In the genomic region with DNA sequence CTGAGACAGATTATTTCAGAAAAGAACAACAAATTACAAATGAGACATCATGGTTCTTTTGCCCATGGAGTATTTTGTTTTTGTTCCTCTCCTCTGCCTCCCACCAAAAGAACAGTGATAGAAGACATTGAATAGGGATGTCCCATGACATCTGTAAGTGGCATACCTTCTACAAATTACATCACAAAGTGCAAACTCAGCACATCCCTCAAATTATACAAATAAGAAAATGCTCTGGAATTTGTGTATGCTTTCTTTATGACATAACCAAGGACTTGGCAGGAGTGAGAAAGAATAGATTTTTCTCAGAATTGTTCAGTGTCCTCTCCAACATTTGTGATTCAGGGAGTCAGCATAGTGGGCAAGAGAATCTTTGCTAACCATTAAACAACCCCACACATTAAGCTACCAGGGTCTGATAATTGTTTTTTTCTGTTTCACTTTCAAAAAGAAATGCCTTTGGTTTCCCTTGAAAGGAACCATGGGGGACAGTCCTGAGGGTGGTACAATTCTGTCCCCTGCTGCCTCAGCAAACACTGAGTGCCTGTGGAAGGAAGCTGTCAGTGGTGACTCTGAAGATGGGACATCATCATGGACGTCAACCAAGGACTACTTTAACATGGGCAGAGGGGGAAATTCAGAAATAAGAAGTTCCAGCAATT, we compare ENCODE assay signal across 34 cellular contexts.
"Had no signal": no experiment of that assay in that cellular context is flagged by ENCODE, and none has a peak within 500 bp of the region (broad histone marks: within the 10 kb centered on the region; RNA-seq: fewer than 3 reads in every experiment).

No MANE protein-coding gene starts in this region.

- H3K4me3 Mint-ChIP-seq: activated CD4-positive, alpha-beta memory T cell treated with anti-CD3 and anti-CD28 coated beads, Interleukin-2, amount 10 ng/mL, durations not matched to agents 7 days and 5 days; activated CD8-positive, alpha-beta memory T cell treated with anti-CD3 and anti-CD28 coated beads, Interleukin-2, amount 10 ng/mL, durations not matched to agents 7 days and 5 days; activated naive CD4-positive, alpha-beta T cell treated with anti-CD3 and anti-CD28 coated beads, Interleukin-2, amount 50 U/mL, for 24 hours; activated naive CD8-positive, alpha-beta T cell treated with anti-CD3 and anti-CD28 coated beads, Interleukin-2, amount 10 ng/mL, durations not matched to agents 7 days and 5 days; central memory CD8-positive, alpha-beta T cell had no signal

- H3K36me3 Mint-ChIP-seq: activated CD8-positive, alpha-beta memory T cell treated with anti-CD3 and anti-CD28 coated beads, Interleukin-2, amount 10 ng/mL, durations not matched to agents 7 days and 5 days; activated naive CD4-positive, alpha-beta T cell treated with anti-CD3 and anti-CD28 coated beads, Interleukin-2, amount 50 U/mL, for 24 hours; activated naive CD8-positive, alpha-beta T cell treated with anti-CD3 and anti-CD28 coated beads, Interleukin-2, amount 10 ng/mL, durations not matched to agents 7 days and 5 days had no signal

- ATAC-seq: activated CD8-positive, alpha-beta memory T cell treated with anti-CD3 and anti-CD28 coated beads, Interleukin-2, amount 10 ng/mL, durations not matched to agents 7 days and 5 days; Panc1 had no signal

- DNase-seq: activated CD4-positive, alpha-beta memory T cell treated with anti-CD3 and anti-CD28 coated beads, Interleukin-2, amount 10 ng/mL, durations not matched to agents 7 days and 5 days; activated CD4-positive, alpha-beta T cell treated with anti-CD3 and anti-CD28 coated beads for 1 hour; activated CD4-positive, alpha-beta T cell treated with anti-CD3 and anti-CD28 coated beads for 48 hours; activated CD4-positive, CD25-positive, alpha-beta regulatory T cell; activated CD8-positive, alpha-beta memory T cell treated with anti-CD3 and anti-CD28 coated beads for 24 hours; activated CD8-positive, alpha-beta memory T cell treated with anti-CD3 and anti-CD28 coated beads, Interleukin-2, amount 10 ng/mL, durations not matched to agents 7 days and 5 days; activated CD8-positive, alpha-beta memory T cell treated with anti-CD3 and anti-CD28 coated beads, Interleukin-2, amount 50 U/mL, for 48 hours; activated effector memory CD4-positive, alpha-beta T cell treated with anti-CD3 and anti-CD28 coated beads, Interleukin-2, amount 50 U/mL, for 16 hours; activated naive CD4-positive, alpha-beta T cell; activated naive CD8-positive, alpha-beta T cell treated with anti-CD3 and anti-CD28 coated beads, Interleukin-2, amount 10 ng/mL, durations not matched to agents 7 days and 5 days; activated T-cell treated with anti-CD3 and anti-CD28 coated beads, Interleukin-2, amount 50 U/mL, for 48 hours; amygdala; NCI-H1105; NCI-H1417 treated with DMSO at 0.1 percent for 48 hours; NCI-H187 treated with DMSO at 0.1 percent for 48 hours; NCI-H2081; NCI-H2171 treated with DMSO at 0.1 percent for 48 hours; NCI-H2227 treated with DMSO at 0.1 percent for 48 hours; NCI-H446 treated with DMSO at 0.1 percent for 48 hours; NCI-H524; NCI-H69; NCI-H82; RPMI8226; SIG-M5; SW 1271; T-helper 1 cell; T-helper 2 cell; T-helper 9 cell had no signal

- H3K4me1 Mint-ChIP-seq: activated CD4-positive, alpha-beta memory T cell treated with anti-CD3 and anti-CD28 coated beads, Interleukin-2, amount 10 ng/mL, durations not matched to agents 7 days and 5 days; activated CD8-positive, alpha-beta memory T cell treated with anti-CD3 and anti-CD28 coated beads, Interleukin-2, amount 10 ng/mL, durations not matched to agents 7 days and 5 days; activated naive CD4-positive, alpha-beta T cell treated with anti-CD3 and anti-CD28 coated beads, Interleukin-2, amount 50 U/mL, for 24 hours; activated naive CD8-positive, alpha-beta T cell treated with anti-CD3 and anti-CD28 coated beads, Interleukin-2, amount 10 ng/mL, durations not matched to agents 7 days and 5 days; central memory CD8-positive, alpha-beta T cell had no signal

- H3K27me3 ChIP-seq: ascending aorta, cardiac muscle cell had no signal

- H3K27ac ChIP-seq: ascending aorta, cardiac muscle cell, VCaP had no signal

- H3K36me3 ChIP-seq: ascending aorta, cardiac muscle cell had no signal

- H3K27me3 Mint-ChIP-seq: activated CD4-positive, alpha-beta memory T cell treated with anti-CD3 and anti-CD28 coated beads, Interleukin-2, amount 10 ng/mL, durations not matched to agents 7 days and 5 days; activated CD8-positive, alpha-beta memory T cell treated with anti-CD3 and anti-CD28 coated beads, Interleukin-2, amount 10 ng/mL, durations not matched to agents 7 days and 5 days; activated naive CD4-positive, alpha-beta T cell treated with anti-CD3 and anti-CD28 coated beads, Interleukin-2, amount 50 U/mL, for 24 hours; activated naive CD8-positive, alpha-beta T cell treated with anti-CD3 and anti-CD28 coated beads, Interleukin-2, amount 10 ng/mL, durations not matched to agents 7 days and 5 days; central memory CD8-positive, alpha-beta T cell had no signal

- H3K4me1 ChIP-seq: ascending aorta had no signal

- H3K4me3 ChIP-seq: ascending aorta, cardiac muscle cell had no signal

- H3K9me3 Mint-ChIP-seq: activated CD4-positive, alpha-beta memory T cell treated with anti-CD3 and anti-CD28 coated beads, Interleukin-2, amount 10 ng/mL, durations not matched to agents 7 days and 5 days had no signal

- H3K9me3 ChIP-seq: ascending aorta had no signal

- H3K27ac Mint-ChIP-seq: activated CD4-positive, alpha-beta memory T cell treated with anti-CD3 and anti-CD28 coated beads, Interleukin-2, amount 10 ng/mL, durations not matched to agents 7 days and 5 days; activated CD8-positive, alpha-beta memory T cell treated with anti-CD3 and anti-CD28 coated beads, Interleukin-2, amount 10 ng/mL, durations not matched to agents 7 days and 5 days; activated naive CD4-positive, alpha-beta T cell treated with anti-CD3 and anti-CD28 coated beads, Interleukin-2, amount 50 U/mL, for 24 hours; activated naive CD8-positive, alpha-beta T cell treated with anti-CD3 and anti-CD28 coated beads, Interleukin-2, amount 10 ng/mL, durations not matched to agents 7 days and 5 days had no signal
